ENCODE assay signal across 11 cellular contexts in the genomic region with DNA sequence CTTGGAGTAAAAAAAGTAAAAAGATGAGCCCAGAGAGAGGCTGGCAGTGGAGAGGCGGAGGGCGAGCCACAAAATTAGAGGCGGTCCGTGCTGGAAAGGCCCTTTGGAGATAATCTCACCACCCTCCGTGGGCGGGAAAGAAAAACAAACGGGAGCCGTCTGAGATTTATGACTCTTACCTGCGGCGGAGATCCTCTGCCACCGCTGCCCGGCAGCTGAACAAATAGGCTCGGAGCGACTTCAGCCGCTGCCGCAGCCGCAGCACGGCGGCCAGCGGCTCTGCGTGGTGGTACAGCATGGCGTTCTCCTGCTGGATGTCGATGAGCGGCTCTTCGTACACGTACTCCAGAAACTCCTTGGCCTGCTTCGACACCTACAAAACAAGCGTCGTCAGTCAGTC.
DNase-seq lines count a peak whose midpoint lies in the region; TF ChIP-seq lines count a peak whose summit lies in the region.
"Had no signal": no experiment of that assay in that cellular context is flagged by ENCODE, and none has a peak within 500 bp of the region (broad histone marks: within the 10 kb centered on the region; RNA-seq: fewer than 3 reads in every experiment).

No MANE protein-coding gene starts in this region.

- no peak overlapping the region for H2AK5ac ChIP-seq in mesendoderm (ENCODE audit: low read length)

- H3K4me1 ChIP-seq in Caco-2 (peaks cover 77% of the 10 kb centered on the region), mesendoderm (ENCODE audit: control insufficient read depth, low read depth, low read length) (no peaks in the 10 kb centered on the region)

- no peak overlapping the region for H3K9ac ChIP-seq in mesendoderm (ENCODE audit: low read length)

- no CpG with 5 or more reads among the region's 29 CpGs for WGBS in mesendoderm (ENCODE audit: extremely low coverage, insufficient coverage, low lambda C conversion rate)

- intact Hi-C loops in Caco-2 (cut with micrococcal nuclease; ENCODE audit: unreplicated experiment), result loop anchor here (1.0 to 2.0 kb wide), 5 partner anchors 18 to 162 kb away; partner anchors contain the start of gene FZD5

- H4K8ac ChIP-seq in mesendoderm (ENCODE audit: low read depth, low read length), result no peak overlapping the region

- no peak overlapping the region for H2BK120ac ChIP-seq in mesendoderm (ENCODE audit: low read depth, low read length)

- no peaks in the 10 kb centered on the region for H3K27me3 ChIP-seq in Caco-2 (replicated peaks; ENCODE audit: control insufficient read depth, insufficient read depth, low read length)
- H3K27me3 ChIP-seq in mesendoderm (ENCODE audit: insufficient read depth, low read length, poor library complexity), result no peaks in the 10 kb centered on the region
- no peaks in the 10 kb centered on the region for H3K27me3 ChIP-seq in WERI-Rb-1 (ENCODE audit: insufficient read depth, low read depth, severe bottlenecking)

- no peak overlapping the region for H3K23ac ChIP-seq in mesendoderm (ENCODE audit: low read length)

- POLR2A ChIA-PET in Caco-2 (lab: Charles Lee), result interaction anchor here (0.6 kb wide), 2 partner anchors 38 to 401 kb away, joined by 3 read pairs; partner anchors contain the start of gene CREB1

- H3K27ac Mint-ChIP-seq in Caco-2 (ENCODE audit: unreplicated experiment), result peak overlapping the region; percentile 87
- no peak overlapping the region for H3K27ac Mint-ChIP-seq in mesothelial cell of epicardium
- H3K27ac Mint-ChIP-seq: brain had no signal

- H3K27ac ChIP-seq in VCaP (peak overlapping the region; percentile 59), mesendoderm (ENCODE audit: low read depth, low read length) (no peak overlapping the region), WERI-Rb-1 (no peak overlapping the region)
- H3K27ac ChIP-seq: left ventricle myocardium inferior had no signal

- no peak overlapping the region for H3K4ac ChIP-seq in mesendoderm (ENCODE audit: low read depth, low read length)

- H4K5ac ChIP-seq in mesendoderm (ENCODE audit: low read length), result no peak overlapping the region

- no peak overlapping the region for H3K56ac ChIP-seq in mesendoderm (ENCODE audit: low read length)

- no peaks in the 10 kb centered on the region for H3K9me3 Mint-ChIP-seq in Caco-2 (ENCODE audit: unreplicated experiment)
- H3K9me3 Mint-ChIP-seq in mesothelial cell of epicardium, result no peaks in the 10 kb centered on the region
- H3K9me3 Mint-ChIP-seq: brain had no signal

- DNase-seq in Caco-2 (peak; percentile 86 to 89), NCI-H2029 (lab: John Stamatoyannopoulos, UW) (peak; percentile 85), mesendoderm (no peak), WERI-Rb-1 (no peak), NCI-H2171 (lab: John Stamatoyannopoulos, UW) (no peak), mesothelial cell of epicardium (ENCODE audit: low spot score in 2 of 2, unreplicated experiment in 2 of 2) (no peak)
- DNase-seq in activated CD4-positive, alpha-beta T cell treated with anti-CD3 and anti-CD28 coated beads for 4 hours, result no peak
- DNase-seq: left ventricle myocardium inferior, NCI-H446 treated with DMSO at 0.1 percent for 48 hours had no signal

- CTCF ChIA-PET in Caco-2 (lab: Charles Lee), result no interaction called here

- H2BK15ac ChIP-seq in mesendoderm (replicated peaks; ENCODE audit: low read depth), result no peak overlapping the region

- peak overlapping the region; percentile 19 for H3K4me3 ChIP-seq in Caco-2 (ENCODE audit: low read depth, low read length)
- no peak overlapping the region for H3K4me3 ChIP-seq in mesendoderm (ENCODE audit: low read length)
- no peak overlapping the region for H3K4me3 ChIP-seq in WERI-Rb-1 (ENCODE audit: low read depth, low read length)
- H3K4me3 ChIP-seq: left ventricle myocardium inferior had no signal

- peak in 1 of 2 experiments; percentile 23 for TF ChIP-seq CTCF in Caco-2 (IDR thresholded peaks at IDR 0.05; ENCODE audit: insufficient read depth in 1 of 2, low read depth in 1 of 2, low read length in 1 of 2, severe bottlenecking in 1 of 2, unreplicated experiment in 1 of 2)
- peak; percentile 11; the same call in 1 of the 2 replicates for TF ChIP-seq CTCF in VCaP (conservative IDR thresholded peaks at IDR 0.05)
- no peak for TF ChIP-seq CTCF in WERI-Rb-1 (IDR thresholded peaks at IDR 0.05; ENCODE audit: low read depth, low read length)
- TF ChIP-seq CTCF in mesothelial cell of epicardium (IDR thresholded peaks at IDR 0.05; ENCODE audit: unreplicated experiment), result no peak

- no peaks in the 10 kb centered on the region for H3K36me3 Mint-ChIP-seq in Caco-2 (ENCODE audit: insufficient read depth, unreplicated experiment)
- H3K36me3 Mint-ChIP-seq in mesothelial cell of epicardium, result peaks cover 8% of the 10 kb centered on the region

- H3K79me1 ChIP-seq in mesendoderm (ENCODE audit: low read length), result no peaks in the 10 kb centered on the region

- no peaks in the 10 kb centered on the region for H3K79me2 ChIP-seq in mesendoderm (ENCODE audit: control insufficient read depth, insufficient read depth, low read length)

- H3K36me3 ChIP-seq in Caco-2 (ENCODE audit: control insufficient read depth, insufficient read depth, low read length) (no peaks in the 10 kb centered on the region), mesendoderm (ENCODE audit: control insufficient read depth, insufficient read depth, low read length) (no peaks in the 10 kb centered on the region), WERI-Rb-1 (0 out of 2 replicates have a peak, but pooled peaks cover 4% of the 10 kb centered on the region)

- H3K4me2 ChIP-seq in mesendoderm (ENCODE audit: low read length), result no peak overlapping the region

- H3K18ac ChIP-seq in mesendoderm (ENCODE audit: low read length), result peak overlapping the region; percentile 28

- BruUV-seq in Caco-2 (replicated peaks; lab: Mats Ljungman, UMichigan), result no TSS peak

- H3K4me1 Mint-ChIP-seq in Caco-2 (ENCODE audit: low read depth, unreplicated experiment), result peaks cover 40% of the 10 kb centered on the region
- H3K4me1 Mint-ChIP-seq in mesothelial cell of epicardium, result peaks cover 15% of the 10 kb centered on the region

- no peak overlapping the region for H2BK5ac ChIP-seq in mesendoderm (ENCODE audit: low read length)

- H3K27me3 Mint-ChIP-seq in Caco-2 (ENCODE audit: insufficient read depth, unreplicated experiment) (no peaks in the 10 kb centered on the region), mesothelial cell of epicardium (ENCODE audit: low read depth) (no peaks in the 10 kb centered on the region)
- H3K27me3 Mint-ChIP-seq: brain had no signal

- H3K4me3 Mint-ChIP-seq in Caco-2 (ENCODE audit: unreplicated experiment) (peak overlapping the region; percentile 79), mesothelial cell of epicardium (no peak overlapping the region)
- H3K4me3 Mint-ChIP-seq: brain had no signal

- H3K9me3 ChIP-seq in Caco-2, result no peaks in the 10 kb centered on the region
- H3K9me3 ChIP-seq in WERI-Rb-1 (ENCODE audit: severe bottlenecking), result no peaks in the 10 kb centered on the region
- H3K9me3 ChIP-seq: left ventricle myocardium inferior had no signal

Comparison
In these comparisons a context has a peak if more than half of its experiments do, and no peak if none do; other contexts are left out.
1. DNase-seq: peak in Caco-2 (2 of 2) and NCI-H2029 (single experiment); none in mesendoderm (single experiment), activated CD4-positive, alpha-beta T cell treated with anti-CD3 and anti-CD28 coated beads for 4 hours (0 of 2), WERI-Rb-1 (single experiment), NCI-H2171 (single experiment) and mesothelial cell of epicardium (0 of 2).